Comparison of ENCODE assay signal across 8 cellular contexts in the genomic region with DNA sequence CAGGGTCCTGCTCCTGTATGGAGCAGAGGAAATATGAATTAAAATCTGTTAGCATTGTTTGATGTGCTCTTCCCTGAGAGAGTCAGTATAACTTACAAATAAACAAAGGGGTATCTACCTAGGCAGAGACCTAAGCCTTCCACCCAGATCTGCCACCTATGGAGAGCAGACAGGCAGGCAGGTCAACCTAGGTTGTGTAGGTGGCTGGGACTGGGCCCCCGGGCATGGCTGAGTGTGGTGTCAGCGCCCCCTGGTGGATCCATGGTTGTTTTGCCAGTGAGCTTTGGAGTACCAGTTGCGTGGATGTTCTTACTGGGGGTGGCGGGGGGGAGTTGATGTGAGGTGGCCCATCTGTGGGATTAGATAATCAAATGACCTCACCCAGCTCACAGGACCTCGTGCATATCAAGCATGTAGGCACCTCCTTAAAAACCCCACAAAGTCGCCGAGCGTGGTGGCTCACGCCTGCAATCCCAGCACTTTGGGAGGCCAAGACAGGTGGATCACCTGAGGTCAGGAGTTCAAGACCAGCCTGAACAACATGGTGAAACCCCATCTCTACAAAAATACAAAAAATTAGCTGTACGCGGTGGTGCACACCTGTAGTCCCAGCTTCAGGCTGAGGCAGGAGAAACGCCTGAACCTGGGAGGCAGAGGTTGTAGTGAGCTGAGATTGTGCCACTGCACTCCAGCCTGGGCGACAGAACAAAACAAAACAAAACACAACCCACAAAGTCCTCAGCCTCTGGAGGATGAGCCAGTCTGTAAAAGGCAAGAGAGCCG. TPM values are rescaled to one million over a fixed set of nuclear protein-coding genes. Genes with fewer than 3 reads are reported as not detected.
DNase-seq lines count a peak whose midpoint lies in the region; ATAC-seq and TF ChIP-seq lines count a peak whose summit lies in the region.

No MANE protein-coding gene starts in this region.

- H2AFZ ChIP-seq in IMR-90 (replicated peaks; ENCODE audit: low read length, poor library complexity), result peak overlapping the region; percentile 68
- H2AFZ ChIP-seq in OCI-LY1 (ENCODE audit: low read length), result no peak overlapping the region

- no peak overlapping the region for H4K5ac ChIP-seq in IMR-90 (ENCODE audit: low read depth, low read length)

- H3K79me1 ChIP-seq in IMR-90 (ENCODE audit: low read depth in 1 of 2, low read length in 2 of 2), result no peaks in the 10 kb centered on the region

- no peaks in the 10 kb centered on the region for H3K4me1 ChIP-seq in IMR-90 (ENCODE audit: control insufficient read depth, insufficient read depth, low read length)
- H3K4me1 ChIP-seq in OCI-LY1 (ENCODE audit: insufficient read depth, low read length, severe bottlenecking), result peaks cover 24% of the 10 kb centered on the region

- no peaks in the 10 kb centered on the region for H3K9me2 ChIP-seq in OCI-LY1 (ENCODE audit: low read depth, low read length)

- no peak overlapping the region for H4K8ac ChIP-seq in IMR-90 (ENCODE audit: low read depth in 2 of 2, low read length in 2 of 2)

- TF ChIP-seq CTCF in IMR-90 (conservative IDR thresholded peaks at IDR 0.05; ENCODE audit: low read depth, low read length) (peak; percentile 85), OCI-LY1 (IDR thresholded peaks at IDR 0.05; ENCODE audit: low read length) (peak; percentile 93), epithelial cell of esophagus (IDR thresholded peaks at IDR 0.05; ENCODE audit: insufficient read depth, low read depth, low read length, missing control alignments) (peak; percentile 86)

- H2BK20ac ChIP-seq in IMR-90 (ENCODE audit: low read depth, low read length), result no peak overlapping the region

- no peak overlapping the region for H4K91ac ChIP-seq in IMR-90 (ENCODE audit: insufficient read depth, low read depth, low read length)

- H4K20me1 ChIP-seq in IMR-90 (ENCODE audit: insufficient read depth, low read length), result no peaks in the 10 kb centered on the region
- no peaks in the 10 kb centered on the region for H4K20me1 ChIP-seq in OCI-LY1 (ENCODE audit: insufficient read depth, low read length)

- BruUV-seq in IMR-90 (replicated peaks; lab: Mats Ljungman, UMichigan), result no TSS peak

- DNase-seq in AG20443 (ENCODE audit: low spot score), result peak; percentile 87
- peak; percentile 51 for DNase-seq in IMR-90
- peak; percentile 97 for DNase-seq in activated CD8-positive, alpha-beta memory T cell treated with anti-CD3 and anti-CD28 coated beads, Interleukin-2, amount 50 U/mL, for 48 hours
- DNase-seq in epithelial cell of esophagus (ENCODE audit: low read depth), result peak; percentile 83
- DNase-seq in myocyte (ENCODE audit: low read depth), result peak; percentile 64
- peak; percentile 74 to 83 for DNase-seq in stimulated activated CD8-positive, alpha-beta memory T cell treated with anti-CD3 and anti-CD28 coated beads, Interleukin-7, amount 100 ng/mL, for 4 hours (ENCODE audit: low read depth in 2 of 2)

- no peak overlapping the region for H3K23ac ChIP-seq in IMR-90 (ENCODE audit: low read depth, low read length)

- no peak overlapping the region for H3K4ac ChIP-seq in IMR-90 (ENCODE audit: low read depth, low read length)

- no peaks in the 10 kb centered on the region for H3F3A ChIP-seq in OCI-LY1 (ENCODE audit: insufficient read depth, low read length)

- dilution Hi-C loops in IMR-90 (cut with HindIII; ENCODE audit: low sequenced_read_pairs, unreplicated experiment), result no loop called here

- ATAC-seq in GM19328 (IDR thresholded peaks at IDR 0.05; ENCODE audit: unreplicated experiment) (peak; percentile 55), IMR-90 (ENCODE audit: low read depth) (peak; percentile 92)

- TF ChIP-seq POLR2A in IMR-90 (IDR thresholded peaks at IDR 0.05; ENCODE audit: low read depth, low read length), result no peak

- no CpG with 5 or more reads among the region's 14 CpGs for WGBS in IMR-90 (ENCODE audit: extremely low coverage in 2 of 2, insufficient read length in 1 of 2), 2 experiments

- H3K27ac ChIP-seq in IMR-90 (ENCODE audit: insufficient read depth, low read length) (no peak overlapping the region), OCI-LY1 (ENCODE audit: low read depth, low read length, poor library complexity, severe bottlenecking) (peak overlapping the region; percentile 90)

- H3K9ac ChIP-seq in IMR-90 (ENCODE audit: low read depth, low read length) (no peak overlapping the region), OCI-LY1 (ENCODE audit: low read length) (no peak overlapping the region)

- H3K4me3 ChIP-seq in IMR-90 (ENCODE audit: insufficient read depth, low read depth, low read length) (no peak overlapping the region), OCI-LY1 (ENCODE audit: low read depth, low read length, poor library complexity, severe bottlenecking) (no peak overlapping the region), epithelial cell of esophagus (ENCODE audit: low read length) (no peak overlapping the region)

- H2BK120ac ChIP-seq in IMR-90 (ENCODE audit: low read depth, low read length), result no peak overlapping the region

- H2BK5ac ChIP-seq in IMR-90 (ENCODE audit: low read depth, low read length, poor library complexity, severe bottlenecking), result no peak overlapping the region

- H3K14ac ChIP-seq in IMR-90 (replicated peaks; ENCODE audit: low read depth, low read length), result no peak overlapping the region

- 0 out of 2 replicates have a peak overlapping the region, but pooled peaks have one; percentile 38 for H2AK5ac ChIP-seq in IMR-90 (ENCODE audit: low read depth, low read length)

- in situ Hi-C loops in IMR-90 (cut with MboI; ENCODE audit: low sequenced_read_pairs), result no loop called here

- H2BK15ac ChIP-seq in IMR-90 (ENCODE audit: low read depth, low read length), result no peak overlapping the region

- POLR2A ChIA-PET in IMR-90 (lab: Charles Lee; ENCODE audit: unreplicated experiment), result no interaction called here

- intact Hi-C loops in IMR-90 (cut with micrococcal nuclease), result loop anchor here (1.0 kb wide), 3 partner anchors 47 to 224 kb away; no protein-coding TSS in a partner anchor

- no peaks in the 10 kb centered on the region for H3K79me2 ChIP-seq in OCI-LY1 (ENCODE audit: insufficient read depth, low read length)

- no peak overlapping the region for H3K4me2 ChIP-seq in IMR-90 (ENCODE audit: low read depth, low read length)
- no peak overlapping the region for H3K4me2 ChIP-seq in OCI-LY1 (ENCODE audit: low read length)

- no peaks in the 10 kb centered on the region for H3K9me3 ChIP-seq in IMR-90 (ENCODE audit: control insufficient read depth, insufficient read depth, low read length)
- no peaks in the 10 kb centered on the region for H3K9me3 ChIP-seq in OCI-LY1 (ENCODE audit: low read length)

- TF ChIP-seq RAD21 in IMR-90 (IDR thresholded peaks at IDR 0.05; ENCODE audit: low read length), result peak; percentile 86

- H3K9me1 ChIP-seq in IMR-90 (ENCODE audit: insufficient read depth, low read length), result no peaks in the 10 kb centered on the region

- no peaks in the 10 kb centered on the region for H3K27me3 ChIP-seq in IMR-90 (ENCODE audit: control insufficient read depth, insufficient read depth, low read length)
- H3K27me3 ChIP-seq in OCI-LY1 (ENCODE audit: insufficient read depth, low read length), result no peaks in the 10 kb centered on the region

- H3K56ac ChIP-seq in IMR-90 (ENCODE audit: extremely low read depth, insufficient read depth, low read length), result no peak overlapping the region

- CTCF ChIA-PET in IMR-90 (lab: Yijun Ruan, JAX), result interaction anchor here (0.6 to 1.0 kb wide), 7 partner anchors 11 to 224 kb away, joined by 3 to 6 read pairs (median 3); a partner anchor contains a TSS

- peak overlapping the region; percentile 47 for H2AK9ac ChIP-seq in IMR-90 (replicated peaks; ENCODE audit: low read depth, low read length, poor library complexity)

- peaks cover 11% of the 10 kb centered on the region for H3K36me3 ChIP-seq in IMR-90 (ENCODE audit: control insufficient read depth, insufficient read depth, low read length)
- H3K36me3 ChIP-seq in OCI-LY1 (ENCODE audit: insufficient read depth, low read length), result peaks cover 34% of the 10 kb centered on the region

- H3K18ac ChIP-seq in IMR-90 (ENCODE audit: low read depth, low read length), result no peak overlapping the region

TF ChIP-seq in IMR-90, 13 proteins besides CTCF, POLR2A, EP300 and RAD21 (continues in another document):
- TF ChIP-seq, protein P1, sequence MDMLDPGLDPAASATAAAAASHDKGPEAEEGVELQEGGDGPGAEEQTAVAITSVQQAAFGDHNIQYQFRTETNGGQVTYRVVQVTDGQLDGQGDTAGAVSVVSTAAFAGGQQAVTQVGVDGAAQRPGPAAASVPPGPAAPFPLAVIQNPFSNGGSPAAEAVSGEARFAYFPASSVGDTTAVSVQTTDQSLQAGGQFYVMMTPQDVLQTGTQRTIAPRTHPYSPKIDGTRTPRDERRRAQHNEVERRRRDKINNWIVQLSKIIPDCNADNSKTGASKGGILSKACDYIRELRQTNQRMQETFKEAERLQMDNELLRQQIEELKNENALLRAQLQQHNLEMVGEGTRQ (IDR thresholded peaks at IDR 0.05; ENCODE audit: low read depth, low read length), result no peak
- no peak for TF ChIP-seq RCOR1 (IDR thresholded peaks at IDR 0.05; ENCODE audit: insufficient replicate concordance, low read length)

RNA-seq across cellular contexts. Expression of a gene that starts 17.6 kb away (rescaled TPM):
- total RNA-seq in IMR-90 (2012; rRNA removed) (28.1 and 30.5 TPM in 2 replicates), myocyte (20.7 and 20.8 TPM in 2 replicates)
- polyA plus RNA-seq in IMR-90 (2012; rRNA removed), result 15.8 TPM in 2 replicates
- 10.6 and 17.2 TPM in 2 replicates for polyA plus RNA-seq in IMR-90 (2012; cell fraction: cytosol; rRNA removed)
- polyA plus RNA-seq in IMR-90 (2012; cell fraction: nucleus; rRNA removed; ENCODE audit: low replicate concordance), result 27.4 and 28.5 TPM in 2 replicates
- polyA plus RNA-seq in myocyte (2012), result 11.6 TPM

RNA-seq across cellular contexts. Expression of a gene that starts 17.7 kb away (rescaled TPM):
- total RNA-seq in IMR-90 (2012; rRNA removed) (8.9 and 10.0 TPM in 2 replicates), myocyte (11.1 and 14.1 TPM in 2 replicates)
- 9.0 and 9.2 TPM in 2 replicates for polyA plus RNA-seq in IMR-90 (2012; rRNA removed)
- polyA plus RNA-seq in IMR-90 (2012; cell fraction: cytosol; rRNA removed), result 7.3 and 7.9 TPM in 2 replicates
- 3.4 and 5.0 TPM in 2 replicates for polyA plus RNA-seq in IMR-90 (2012; cell fraction: nucleus; rRNA removed; ENCODE audit: low replicate concordance)
- polyA plus RNA-seq in myocyte (2012), result 8.3 TPM

RNA-seq across cellular contexts. Expression of a gene that starts 25.0 kb away (rescaled TPM):
- not detected in 2 replicates for total RNA-seq in IMR-90 (2012; rRNA removed)
- polyA plus RNA-seq in IMR-90 (2012; rRNA removed), result not detected in 2 replicates
- polyA plus RNA-seq in IMR-90 (2012; cell fraction: cytosol; rRNA removed), result not detected in 2 replicates
- not detected in 2 replicates for polyA plus RNA-seq in IMR-90 (2012; cell fraction: nucleus; rRNA removed; ENCODE audit: low replicate concordance)
- total RNA-seq in myocyte, result not detected in 2 replicates
- not detected for polyA plus RNA-seq in myocyte (2012)

RNA-seq across cellular contexts. Expression of a gene that starts 41.4 kb away (rescaled TPM):
- total RNA-seq in IMR-90 (2012; rRNA removed) (not detected in 2 replicates), myocyte (0.05 TPM in 1 of 2 replicates, not detected in the other)
- not detected in 2 replicates for polyA plus RNA-seq in IMR-90 (2012; rRNA removed)
- polyA plus RNA-seq in IMR-90 (2012; cell fraction: cytosol; rRNA removed), result 0.13 TPM in 1 of 2 replicates, not detected in the other
- 0.02 and 0.08 TPM in 2 replicates for polyA plus RNA-seq in IMR-90 (2012; cell fraction: nucleus; rRNA removed; ENCODE audit: low replicate concordance)
- not detected for polyA plus RNA-seq in myocyte (2012)

RNA-seq across cellular contexts. Expression of a gene that starts 44.5 kb away (rescaled TPM):
- total RNA-seq in IMR-90 (2012; rRNA removed), result 14.7 and 21.5 TPM in 2 replicates
- 6.3 TPM in 2 replicates for polyA plus RNA-seq in IMR-90 (2012; rRNA removed)
- 3.6 and 3.7 TPM in 2 replicates for polyA plus RNA-seq in IMR-90 (2012; cell fraction: cytosol; rRNA removed)
- 2.5 and 8.2 TPM in 2 replicates for polyA plus RNA-seq in IMR-90 (2012; cell fraction: nucleus; rRNA removed; ENCODE audit: low replicate concordance)
- 36.7 and 40.8 TPM in 2 replicates for total RNA-seq in myocyte
- polyA plus RNA-seq in myocyte (2012), result 11.1 TPM
